In genomic region chr5:95908799-95909198, GRCh38 we compare ENCODE assay signal across 19 cellular contexts. TPM values are rescaled to one million over a fixed set of nuclear protein-coding genes. Genes with fewer than 3 reads are reported as not detected.
A peak's percentile ranks its signal among the peaks of the same experiment; 100 is the strongest.
DNase-seq lines count a peak whose midpoint lies in the region; ATAC-seq, FAIRE-seq and TF ChIP-seq lines count a peak whose summit lies in the region.
"Had no signal": no experiment of that assay in that cellular context is flagged by ENCODE, and none has a peak within 500 bp of the region (broad histone marks: within the 10 kb centered on the region; RNA-seq: fewer than 3 reads in every experiment).

No MANE protein-coding gene starts in this region.

- H3K27me3 Mint-ChIP-seq in Calu3 (ENCODE audit: unreplicated experiment) = no peaks in the 10 kb centered on the region
- no peaks in the 10 kb centered on the region for H3K27me3 Mint-ChIP-seq in nephron progenitor cell (ENCODE audit: low read depth, poor library complexity)
- H3K27me3 Mint-ChIP-seq in CD8-positive, alpha-beta memory T cell = no peaks in the 10 kb centered on the region
- H3K27me3 Mint-ChIP-seq: CD4-positive, CD25-positive, alpha-beta regulatory T cell had no signal

- TF ChIP-seq CTCF in Calu3 (IDR thresholded peaks at IDR 0.05; ENCODE audit: unreplicated experiment) (no peak), GM12878 (IDR thresholded peaks at IDR 0.05 in 2 of 3, conservative IDR thresholded peaks at IDR 0.05 in 1 of 3; ENCODE audit: control insufficient read depth in 2 of 3, extremely low read depth in 1 of 3, insufficient read depth in 1 of 3, low read depth in 3 of 3, low read length in 3 of 3) (no peak), nephron progenitor cell (IDR thresholded peaks at IDR 0.05) (no peak)

- no peak for TF ChIP-seq EP300 in GM12878 (IDR thresholded peaks at IDR 0.05; ENCODE audit: borderline replicate concordance in 1 of 2, control insufficient read depth in 1 of 2, low read depth in 2 of 2, low read length in 2 of 2)

- H3K27ac ChIP-seq in GM12878 (ENCODE audit: control insufficient read depth, insufficient read depth) = no peak overlapping the region
- H3K27ac ChIP-seq in CD8-positive, alpha-beta memory T cell (ENCODE audit: low read depth, low read length) = no peak overlapping the region

- peaks cover 11% of the 10 kb centered on the region for H3K4me1 Mint-ChIP-seq in Calu3 (ENCODE audit: low read depth, unreplicated experiment)
- peaks cover 72% of the 10 kb centered on the region for H3K4me1 Mint-ChIP-seq in nephron progenitor cell
- H3K4me1 Mint-ChIP-seq in CD8-positive, alpha-beta memory T cell = peaks cover 0 to 22% (median 9%) of the 10 kb centered on the region in 3 donors

- H3K9me3 ChIP-seq in GM12878 (replicated peaks; ENCODE audit: control insufficient read depth, insufficient read depth, low read length) = no peaks in the 10 kb centered on the region; the same call in 2 of the 3 replicates
- H3K9me3 ChIP-seq in CD8-positive, alpha-beta memory T cell (ENCODE audit: low read length) = no peaks in the 10 kb centered on the region

- H3K4me3 Mint-ChIP-seq in Calu3 (ENCODE audit: low read depth, unreplicated experiment) (no peak overlapping the region), nephron progenitor cell (no peak overlapping the region)
- H3K4me3 Mint-ChIP-seq in CD8-positive, alpha-beta memory T cell = no peak overlapping the region
- H3K4me3 Mint-ChIP-seq: CD4-positive, CD25-positive, alpha-beta regulatory T cell had no signal

- no peak for TF ChIP-seq RAD21 in GM12878 (IDR thresholded peaks at IDR 0.05; ENCODE audit: insufficient read depth, low read depth, low read length)

- H3K36me3 Mint-ChIP-seq in Calu3 (ENCODE audit: insufficient read depth, unreplicated experiment) = peaks cover 8% of the 10 kb centered on the region
- H3K36me3 Mint-ChIP-seq in nephron progenitor cell (ENCODE audit: low read depth) = peaks cover 22% of the 10 kb centered on the region
- peaks cover 4 to 32% (median 21%) of the 10 kb centered on the region in 3 donors for H3K36me3 Mint-ChIP-seq in CD8-positive, alpha-beta memory T cell

- BruUV-seq in Calu3 (replicated peaks; lab: Mats Ljungman, UMichigan) (no TSS peak), GM12878 (replicated peaks; lab: Mats Ljungman, UMichigan) (no TSS peak)

- no peaks in the 10 kb centered on the region for H3K27me3 ChIP-seq in GM12878 (replicated peaks in 1 of 2; ENCODE audit: control insufficient read depth in 2 of 2, insufficient read depth in 2 of 2, low read length in 1 of 2)
- no peaks in the 10 kb centered on the region for H3K27me3 ChIP-seq in CD8-positive, alpha-beta memory T cell (ENCODE audit: insufficient read depth, low read length, poor library complexity, severe bottlenecking)

- peak overlapping the region; percentile 6 for H3K27ac Mint-ChIP-seq in Calu3 (ENCODE audit: unreplicated experiment)
- peak overlapping the region; percentile 89 for H3K27ac Mint-ChIP-seq in nephron progenitor cell
- no peak overlapping the region for H3K27ac Mint-ChIP-seq in CD8-positive, alpha-beta memory T cell

- 0 out of 3 replicates have a peak, but pooled peaks have one; percentile 11 for ATAC-seq in GM12878
- no peak for ATAC-seq in GM19397 (IDR thresholded peaks at IDR 0.05; ENCODE audit: unreplicated experiment)
- ATAC-seq: SK-N-SH treated with all-trans-retinoic acid at 6 μM for 48 hours had no signal

- RAD21 ChIA-PET in GM12878 (lab: Charles Lee; ENCODE audit: unreplicated experiment) = interaction anchor here (1.2 to 2.8 kb wide), 10 partner anchors 14 to 428 kb away, joined by 3 to 33 read pairs (median 4); partner anchors contain the start of gene ELL2

- H2AFZ ChIP-seq in GM12878 (ENCODE audit: control insufficient read depth, low read depth, low read length) = no peak overlapping the region

- DNase-seq in Calu3 (peak; percentile 12), HT-29 (ENCODE audit: low spot score) (peak; percentile 44), GM12878 (ENCODE audit: low read depth, low spot score) (no peak), nephron progenitor cell (no peak), Kasumi-1 (lab: John Stamatoyannopoulos, UW) (no peak)
- DNase-seq in CD8-positive, alpha-beta memory T cell = no peak
- DNase-seq: AML-193; CD4-positive, CD25-positive, alpha-beta regulatory T cell; DMS79 treated with DMSO at 0.1 percent for 48 hours; GDM1; H7; NCI-H1048; NCI-H187; NCI-H446 treated with DMSO at 0.1 percent for 48 hours; NCI-H748 treated with DMSO at 0.1 percent for 48 hours; Right ventricle myocardium superior had no signal

- H3K4me2 ChIP-seq in GM12878 (ENCODE audit: control insufficient read depth, insufficient read depth) = no peak overlapping the region

- H3K79me2 ChIP-seq in GM12878 (ENCODE audit: control insufficient read depth, insufficient read depth, low read length) = peaks cover 7% of the 10 kb centered on the region

- intact Hi-C loops in Calu3 (cut with micrococcal nuclease; ENCODE audit: unreplicated experiment) = loop anchor here (5.0 kb wide), 1 partner anchor 49 kb away; no protein-coding TSS in a partner anchor
- intact Hi-C loops in GM12878 (cut with micrococcal nuclease; ENCODE audit: unreplicated experiment) = no loop called here

- H3K4me3 ChIP-seq in GM12878 = no peak overlapping the region
- no peak overlapping the region for H3K4me3 ChIP-seq in CD8-positive, alpha-beta memory T cell (ENCODE audit: low read length)

- H3K4me1 ChIP-seq in GM12878 (ENCODE audit: control insufficient read depth, insufficient read depth, low read length) = peaks cover 11% of the 10 kb centered on the region
- no peaks in the 10 kb centered on the region for H3K4me1 ChIP-seq in CD8-positive, alpha-beta memory T cell (ENCODE audit: insufficient read depth, low read length)

- in situ Hi-C loops in GM12878 (cut with MboI) = no loop called here

- TF ChIP-seq POLR2A in GM12878 (IDR thresholded peaks at IDR 0.05; ENCODE audit: low read depth, low read length) = no peak

- H3K36me3 ChIP-seq in GM12878 (ENCODE audit: control insufficient read depth in 2 of 2, insufficient read depth in 2 of 2, low read length in 1 of 2) = peaks cover 2 to 17% of the 10 kb centered on the region in 2 experiments; a peak in 3 of 4 replicates
- H3K36me3 ChIP-seq in CD8-positive, alpha-beta memory T cell (ENCODE audit: insufficient read depth, low read length) = no peaks in the 10 kb centered on the region

- POLR2A ChIA-PET in GM12878 (lab: Charles Lee) = interaction anchor here (0.6 to 2.1 kb wide), 3 partner anchors 11 to 45 kb away, joined by 4 to 8 read pairs (median 7); no protein-coding TSS in a partner anchor
- POLR2A ChIA-PET in CD8-positive, alpha-beta memory T cell (lab: Charles Lee) = no interaction called here

- H4K20me1 ChIP-seq in GM12878 (ENCODE audit: control insufficient read depth, insufficient read depth) = no peaks in the 10 kb centered on the region

- CTCF ChIA-PET in Calu3 (lab: Charles Lee) (no interaction called here), GM12878 (lab: Yijun Ruan, JAX) (interaction anchor here (0.7 to 1.6 kb wide), 7 partner anchors 8 to 61 kb away, joined by 3 to 9 read pairs (median 4); no protein-coding TSS in a partner anchor)
- CTCF ChIA-PET in CD8-positive, alpha-beta memory T cell (lab: Charles Lee) = no interaction called here

- SMC1A ChIA-PET in GM12878 (lab: Charles Lee; ENCODE audit: uncharacterized antibody, unreplicated experiment) = interaction anchor here (0.6 to 6.9 kb wide), 11 partner anchors 9 to 422 kb away, joined by 3 to 55 read pairs (median 8); no protein-coding TSS in a partner anchor

- no peak for FAIRE-seq in GM12878 (lab: Jason Lieb, UNC)
- FAIRE-seq: D721Med had no signal

- H3K9ac ChIP-seq in GM12878 (ENCODE audit: control insufficient read depth, insufficient read depth, low read length) = no peak overlapping the region

- H3K9me3 Mint-ChIP-seq in Calu3 (ENCODE audit: low read depth, unreplicated experiment) (no peaks in the 10 kb centered on the region), nephron progenitor cell (no peaks in the 10 kb centered on the region)
- no peaks in the 10 kb centered on the region for H3K9me3 Mint-ChIP-seq in CD8-positive, alpha-beta memory T cell
- H3K9me3 Mint-ChIP-seq: CD4-positive, CD25-positive, alpha-beta regulatory T cell had no signal

TF ChIP-seq in GM12878, 131 proteins besides CTCF, POLR2A, EP300 and RAD21 (continues in another document):
- no peak for TF ChIP-seq IRF3 (IDR thresholded peaks at IDR 0.05)
- no peak for TF ChIP-seq ZNF217 (IDR thresholded peaks at IDR 0.05)
- no peak for TF ChIP-seq RB1 (IDR thresholded peaks at IDR 0.05; ENCODE audit: borderline replicate concordance)

RNA-seq across cellular contexts. Expression of gene ELL2, which starts 52.9 kb away (rescaled TPM):
- 56.2 and 57.7 TPM in 2 replicates for total RNA-seq in Calu3 (2022)
- 15.4 and 21.7 TPM in 2 replicates for total RNA-seq in HT-29 (2014; rRNA removed; shearing (Covaris generic))
- 85.3 and 105 TPM in 2 replicates for total RNA-seq in GM12878 (2013; cell fraction: nucleolus; rRNA removed)
- total RNA-seq in GM12878 (2014; rRNA removed) = 59.9 and 61.6 TPM in 2 replicates
- 83.8 and 87.5 TPM in 2 replicates for total RNA-seq in GM12878 (2014; rRNA removed; fragmentation: Illumina TruSeq; extraction: Trizol)
- total RNA-seq in GM12878 (2021) = 76.1 and 76.9 TPM in 2 replicates
- 24.4 TPM for polyA plus RNA-seq in GM12878 (2011; ENCODE audit: low read depth)
- polyA plus RNA-seq in GM12878 (2011; rRNA removed) = 91.4 and 122 TPM in 2 replicates
- polyA plus RNA-seq in GM12878 (2011; cell fraction: cytosol; rRNA removed) = 38.3 and 41.6 TPM in 2 replicates
- 70.5 and 86.0 TPM in 2 replicates for polyA plus RNA-seq in GM12878 (2011; cell fraction: nucleus; rRNA removed)
- polyA plus RNA-seq in GM12878 (2012) = 32.2 and 37.2 TPM in 2 replicates
- 64.9 and 73.3 TPM in 2 replicates for polyA plus RNA-seq in GM12878 (2014; fragmentation: Illumina TruSeq; extraction: Trizol)
- polyA plus RNA-seq in GM12878 (2014; fragmentation: Nextera tagmentation; extraction: Ambion mirVana) = 10 to 100 TPM; 24.2 to 34.4 TPM
- polyA plus RNA-seq in GM12878 (2014; rRNA removed) = 46.4 and 47.7 TPM in 2 replicates
- polyA plus RNA-seq in GM12878 (2016; fragmentation: Nextera tagmentation; extraction: Ambion mirVana) = 10 to 100 TPM; 50.2 to 53.1 TPM
- polyA minus RNA-seq in GM12878 (2011; rRNA and poly(A)+ RNA removed) = 110 and 125 TPM in 2 replicates
- 41.3 and 44.8 TPM in 2 replicates for polyA minus RNA-seq in GM12878 (2011; cell fraction: cytosol; rRNA and poly(A)+ RNA removed)
- polyA minus RNA-seq in GM12878 (2011; cell fraction: nucleus; rRNA and poly(A)+ RNA removed) = 172 and 368 TPM in 2 replicates
- 10 to 100 TPM; 90.6 to 91.3 TPM for total RNA-seq in CD8-positive, alpha-beta memory T cell
- 5.0 TPM for polyA plus RNA-seq in CD8-positive, alpha-beta memory T cell

Comparison
In these comparisons a context has a peak if more than half of its experiments do, and no peak if none do; other contexts are left out.
1. DNase-seq: peak in Calu3 (single experiment) and HT-29 (single experiment); none in GM12878 (single experiment), nephron progenitor cell (single experiment), CD8-positive, alpha-beta memory T cell (0 of 5) and Kasumi-1 (0 of 2).
2. H3K27ac Mint-ChIP-seq: peak in Calu3 (single experiment) and nephron progenitor cell (single experiment); none in CD8-positive, alpha-beta memory T cell (0 of 8).